ENCODE assay signal across 23 cellular contexts in the genomic region with DNA sequence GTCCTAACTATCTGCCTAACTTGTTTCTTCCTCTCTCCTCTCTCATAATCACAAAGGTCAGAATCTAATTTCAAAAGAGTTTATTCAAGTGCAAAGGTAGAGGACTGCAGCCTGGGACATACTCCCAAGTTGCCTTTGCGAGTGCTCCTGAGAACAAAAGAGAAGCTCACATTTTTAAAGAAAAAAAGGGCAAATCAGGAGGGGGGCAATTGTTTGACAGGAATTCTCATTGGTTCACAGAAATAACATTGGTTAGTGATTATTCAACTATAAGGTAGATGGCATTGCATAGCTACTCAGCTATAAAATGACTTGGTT.
"Had no signal": no experiment of that assay in that cellular context is flagged by ENCODE, and none has a peak within 500 bp of the region (broad histone marks: within the 10 kb centered on the region; RNA-seq: fewer than 3 reads in every experiment).

No MANE protein-coding gene starts in this region.

- H3K27ac Mint-ChIP-seq: activated B cell treated with CpG ODN at 0.5 μM for 24 hours; activated CD4-positive, alpha-beta T cell treated with anti-CD3 and anti-CD28 coated beads, Interleukin-2, amount 10 ng/mL, durations not matched to agents 24 days and 14 days; activated naive CD4-positive, alpha-beta T cell treated with anti-CD3 and anti-CD28 coated beads for 36 hours; activated naive CD8-positive, alpha-beta T cell; T-helper 17 cell had no signal

- ATAC-seq: activated T-cell treated with anti-CD3 and anti-CD28 coated beads, Interleukin-2, amount 50 U/mL, for 4 hours; PC-3; T-helper 17 cell had no signal

- FAIRE-seq: astrocyte had no signal

- H3K4me1 Mint-ChIP-seq: activated B cell treated with CpG ODN at 0.5 μM for 24 hours; activated CD4-positive, alpha-beta T cell treated with anti-CD3 and anti-CD28 coated beads, Interleukin-2, amount 10 ng/mL, durations not matched to agents 24 days and 14 days; central memory CD8-positive, alpha-beta T cell; T-helper 17 cell had no signal

- DNase-seq: activated B cell treated with CpG ODN at 0.5 μM for 24 hours; activated CD4-positive, alpha-beta T cell treated with anti-CD3 and anti-CD28 coated beads for 1 hour; activated CD4-positive, alpha-beta T cell treated with anti-CD3 and anti-CD28 coated beads, Interleukin-2, amount 10 ng/mL, durations not matched to agents 24 days and 14 days; activated CD4-positive, alpha-beta T cell treated with anti-CD3 and anti-CD28 coated beads, Interleukin-2, amount 50 U/mL, for 48 hours; activated CD8-positive, alpha-beta memory T cell treated with anti-CD3 and anti-CD28 coated beads for 24 hours; activated gamma-delta T cell; activated naive CD4-positive, alpha-beta T cell treated with anti-CD3 and anti-CD28 coated beads for 36 hours; activated T-cell treated with anti-CD3 and anti-CD28 coated beads, Interleukin-2, amount 50 U/mL, for 4 hours; amygdala; KG1; NCI-H1048; NCI-H1417; NCI-H1930; NCI-H345; NCI-H510A treated with DMSO at 0.1 percent for 48 hours; PC-3; SHP77 treated with DMSO at 0.1 percent for 48 hours; T-helper 17 cell; T-helper 9 cell had no signal

- H3K36me3 Mint-ChIP-seq: activated naive CD8-positive, alpha-beta T cell; brain had no signal

- H3K4me3 Mint-ChIP-seq: activated B cell treated with CpG ODN at 0.5 μM for 24 hours; activated CD4-positive, alpha-beta T cell treated with anti-CD3 and anti-CD28 coated beads, Interleukin-2, amount 10 ng/mL, durations not matched to agents 24 days and 14 days; activated naive CD4-positive, alpha-beta T cell treated with anti-CD3 and anti-CD28 coated beads for 36 hours; activated naive CD8-positive, alpha-beta T cell; activated T-cell treated with anti-CD3 and anti-CD28 coated beads, Interleukin-2, amount 50 U/mL, for 4 hours; brain; central memory CD8-positive, alpha-beta T cell; T-helper 17 cell had no signal

- H3K27me3 Mint-ChIP-seq: activated CD4-positive, alpha-beta T cell treated with anti-CD3 and anti-CD28 coated beads, Interleukin-2, amount 10 ng/mL, durations not matched to agents 24 days and 14 days; brain had no signal
